10 cellular contexts compared by ENCODE assay signal in the genomic region with DNA sequence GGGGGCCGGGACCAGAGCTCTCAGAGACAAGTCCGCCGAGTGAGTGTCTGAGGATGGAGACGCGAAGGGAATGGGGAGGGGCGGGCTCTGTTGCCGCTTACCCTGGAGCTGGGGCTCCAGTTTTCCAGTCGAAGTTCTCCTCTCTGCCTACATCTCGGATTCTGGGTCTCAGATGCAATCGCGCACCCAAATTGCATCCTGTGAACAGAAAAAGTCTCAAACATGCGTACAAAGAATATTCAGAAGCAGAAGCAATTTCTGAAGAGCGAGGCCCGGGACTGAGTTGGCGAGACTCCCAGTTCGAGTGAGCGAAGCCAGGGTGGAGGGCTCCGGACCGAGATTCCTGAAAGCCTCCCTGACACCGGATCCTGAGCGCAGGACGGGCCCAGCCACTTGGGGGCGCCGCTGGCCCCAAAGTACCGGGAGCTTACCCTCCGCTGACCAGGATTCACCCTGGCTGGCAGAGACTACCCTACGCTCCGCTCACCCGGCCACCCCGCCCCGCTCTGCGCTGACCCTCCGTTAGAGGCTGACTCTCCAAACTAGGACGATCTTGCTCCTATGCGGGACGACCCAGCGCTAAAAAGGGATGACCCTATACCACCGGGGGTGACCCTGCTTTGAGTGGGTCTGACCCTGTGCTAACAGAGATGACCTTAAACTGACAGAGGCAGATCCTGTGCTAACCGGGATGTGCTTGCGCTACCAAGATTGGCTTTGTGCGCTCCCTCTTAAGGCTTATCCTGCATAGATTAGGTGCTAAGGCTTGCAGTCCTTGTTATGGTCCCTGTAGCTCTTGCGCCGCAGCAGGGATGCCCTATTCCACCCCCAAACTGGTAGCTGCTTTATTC. TPM values are rescaled to one million over a fixed set of nuclear protein-coding genes. Genes with fewer than 3 reads are reported as not detected.
DNase-seq lines count a peak whose midpoint lies in the region; ATAC-seq and TF ChIP-seq lines count a peak whose summit lies in the region.
"Had no signal": no experiment of that assay in that cellular context is flagged by ENCODE, and none has a peak within 500 bp of the region (broad histone marks: within the 10 kb centered on the region; RNA-seq: fewer than 3 reads in every experiment).

No MANE protein-coding gene starts in this region.

- no peak for ATAC-seq in GM18505 (IDR thresholded peaks at IDR 0.05; ENCODE audit: unreplicated experiment)

- TF ChIP-seq CTCF in DOHH2 (IDR thresholded peaks at IDR 0.05; ENCODE audit: low read depth, low read length, poor library complexity, severe bottlenecking) = peak; percentile 65
- peak; percentile 30 for TF ChIP-seq CTCF in MM.1S (IDR thresholded peaks at IDR 0.05; ENCODE audit: low read length)
- peak; percentile 47 for TF ChIP-seq CTCF in epithelial cell of esophagus (IDR thresholded peaks at IDR 0.05; ENCODE audit: insufficient read depth, low read depth, low read length, missing control alignments)
- TF ChIP-seq CTCF in osteocyte (IDR thresholded peaks at IDR 0.05) = peak; percentile 28
- TF ChIP-seq CTCF in ovary (IDR thresholded peaks at IDR 0.05) = no peak

- WGBS in ovary, 3 donors = 10 to 12% (median 12%) methylated on average over 31 to 43 of the region's 43 CpGs

- H3K9me3 Mint-ChIP-seq in osteocyte (ENCODE audit: unreplicated experiment) = no peaks in the 10 kb centered on the region
- H3K9me3 Mint-ChIP-seq: activated naive CD4-positive, alpha-beta T cell treated with anti-CD3 and anti-CD28 coated beads, Interleukin-2, amount 50 U/mL, for 72 hours had no signal

- H4K20me1 ChIP-seq in DOHH2 (ENCODE audit: control insufficient read depth, insufficient read depth, low read depth, low read length) (no peaks in the 10 kb centered on the region), MM.1S (ENCODE audit: insufficient read depth, low read length) (no peaks in the 10 kb centered on the region)

- TF ChIP-seq EP300 in ovary (IDR thresholded peaks at IDR 0.05) = no peak

- H3K4me3 ChIP-seq in DOHH2 (ENCODE audit: low read length) = no peak overlapping the region
- H3K4me3 ChIP-seq in MM.1S (ENCODE audit: low read length) = no peak overlapping the region
- no peak overlapping the region for H3K4me3 ChIP-seq in epithelial cell of esophagus (ENCODE audit: low read length)
- H3K4me3 ChIP-seq in ovary = no peak overlapping the region

- H3K4me1 ChIP-seq in DOHH2 (ENCODE audit: control insufficient read depth, low read length) (no peaks in the 10 kb centered on the region), MM.1S (ENCODE audit: low read length) (no peaks in the 10 kb centered on the region), ovary (ENCODE audit: insufficient read depth) (no peaks in the 10 kb centered on the region)

- TF ChIP-seq POLR2A in GM18505 (IDR thresholded peaks at IDR 0.05; ENCODE audit: borderline replicate concordance, extremely low read depth, insufficient read depth, insufficient read length) (no peak), ovary (IDR thresholded peaks at IDR 0.05) (no peak)

- no peak overlapping the region for H3K4me3 Mint-ChIP-seq in osteocyte (ENCODE audit: unreplicated experiment)

- peaks cover 33% of the 10 kb centered on the region for H3K27me3 ChIP-seq in DOHH2 (ENCODE audit: control insufficient read depth, low read length)
- H3K27me3 ChIP-seq in MM.1S (replicated peaks; ENCODE audit: insufficient read depth, low read length) = peaks cover 26% of the 10 kb centered on the region
- H3K27me3 ChIP-seq in ovary = no peaks in the 10 kb centered on the region

- DNase-seq in MM.1S = no peak
- peak; percentile 24 for DNase-seq in epithelial cell of esophagus (ENCODE audit: low read depth)
- DNase-seq in osteocyte (ENCODE audit: extremely low spot score, unreplicated experiment) = no peak
- DNase-seq in stimulated activated CD4-positive, alpha-beta T cell treated with anti-CD3 and anti-CD28 coated beads, Interleukin-4, amount 100 ng/mL, for 4 hours = no peak
- DNase-seq in activated CD8-positive, alpha-beta memory T cell treated with anti-CD3 and anti-CD28 coated beads for 24 hours = no peak
- DNase-seq in ovary = no peak

- H3K27ac ChIP-seq in DOHH2 (ENCODE audit: low read depth, low read length) (no peak overlapping the region), MM.1S (ENCODE audit: low read length) (no peak overlapping the region), ovary (no peak overlapping the region)

- no peak overlapping the region for H2AFZ ChIP-seq in MM.1S (ENCODE audit: low read length)

- no peaks in the 10 kb centered on the region for H3K36me3 ChIP-seq in DOHH2 (ENCODE audit: control insufficient read depth, low read length)
- no peaks in the 10 kb centered on the region for H3K36me3 ChIP-seq in MM.1S (replicated peaks; ENCODE audit: insufficient read depth, low read length)
- H3K36me3 ChIP-seq in ovary = no peaks in the 10 kb centered on the region

- H3K79me2 ChIP-seq in DOHH2 (ENCODE audit: control insufficient read depth, low read length) (no peaks in the 10 kb centered on the region), MM.1S (ENCODE audit: low read length) (no peaks in the 10 kb centered on the region)

- intact Hi-C loops in ovary (cut with DNase I) = no loop called here

- H3K4me1 Mint-ChIP-seq in osteocyte (ENCODE audit: unreplicated experiment) = peaks cover 4% of the 10 kb centered on the region

- H3K36me3 Mint-ChIP-seq in osteocyte (ENCODE audit: unreplicated experiment) = no peaks in the 10 kb centered on the region

- H3F3A ChIP-seq in DOHH2 (ENCODE audit: control insufficient read depth, insufficient read depth) (no peaks in the 10 kb centered on the region), MM.1S (ENCODE audit: insufficient read depth, low read length) (no peaks in the 10 kb centered on the region)

- H3K9me3 ChIP-seq in DOHH2 (ENCODE audit: control insufficient read depth, insufficient read depth, low read length) = no peaks in the 10 kb centered on the region
- H3K9me3 ChIP-seq in MM.1S (replicated peaks; ENCODE audit: insufficient read depth, low read length) = no peaks in the 10 kb centered on the region
- H3K9me3 ChIP-seq in ovary = no peaks in the 10 kb centered on the region

- H3K4me2 ChIP-seq in DOHH2 (ENCODE audit: low read length) (no peak overlapping the region), MM.1S (ENCODE audit: low read depth, low read length) (no peak overlapping the region)

- H3K9ac ChIP-seq in MM.1S (ENCODE audit: low read length) = no peak overlapping the region

- peaks cover 48% of the 10 kb centered on the region for H3K27me3 Mint-ChIP-seq in osteocyte (ENCODE audit: unreplicated experiment)

- H3K27ac Mint-ChIP-seq in osteocyte (ENCODE audit: unreplicated experiment) = no peak overlapping the region
- H3K27ac Mint-ChIP-seq: activated naive CD4-positive, alpha-beta T cell treated with anti-CD3 and anti-CD28 coated beads, Interleukin-2, amount 50 U/mL, for 72 hours had no signal

- H3K9me2 ChIP-seq in DOHH2 (replicated peaks; ENCODE audit: control insufficient read depth, low read length) = no peaks in the 10 kb centered on the region
- no peaks in the 10 kb centered on the region for H3K9me2 ChIP-seq in MM.1S (replicated peaks; ENCODE audit: insufficient read depth, low read length)

RNA-seq across cellular contexts. Expression of a gene that starts 12.1 kb away (rescaled TPM):
- total RNA-seq in osteocyte (1.0 and 1.5 TPM in 2 replicates), ovary (under 1 TPM in 4 of 7 donors, not detected in 3; 0.07 to 0.18 (median 0.09) TPM)
- under 1 TPM; 0.05 to 0.10 TPM for polyA plus RNA-seq in ovary

RNA-seq across cellular contexts. Expression of a gene that starts 33.8 kb away (rescaled TPM):
- not detected in 2 replicates for total RNA-seq in osteocyte
- not detected for total RNA-seq in ovary
- not detected for polyA plus RNA-seq in ovary
- total RNA-seq: activated naive CD4-positive, alpha-beta T cell treated with anti-CD3 and anti-CD28 coated beads, Interleukin-2, amount 50 U/mL, for 72 hours; subcutaneous adipose tissue had no signal

Comparison
In these comparisons a context has a peak if more than half of its experiments do, and no peak if none do; other contexts are left out.
1. CTCF ChIP-seq: peak in DOHH2 (single experiment), MM.1S (single experiment), epithelial cell of esophagus (single experiment) and osteocyte (single experiment); none in ovary (0 of 3).